ENCODE assay signal across 20 cellular contexts in the genomic region with DNA sequence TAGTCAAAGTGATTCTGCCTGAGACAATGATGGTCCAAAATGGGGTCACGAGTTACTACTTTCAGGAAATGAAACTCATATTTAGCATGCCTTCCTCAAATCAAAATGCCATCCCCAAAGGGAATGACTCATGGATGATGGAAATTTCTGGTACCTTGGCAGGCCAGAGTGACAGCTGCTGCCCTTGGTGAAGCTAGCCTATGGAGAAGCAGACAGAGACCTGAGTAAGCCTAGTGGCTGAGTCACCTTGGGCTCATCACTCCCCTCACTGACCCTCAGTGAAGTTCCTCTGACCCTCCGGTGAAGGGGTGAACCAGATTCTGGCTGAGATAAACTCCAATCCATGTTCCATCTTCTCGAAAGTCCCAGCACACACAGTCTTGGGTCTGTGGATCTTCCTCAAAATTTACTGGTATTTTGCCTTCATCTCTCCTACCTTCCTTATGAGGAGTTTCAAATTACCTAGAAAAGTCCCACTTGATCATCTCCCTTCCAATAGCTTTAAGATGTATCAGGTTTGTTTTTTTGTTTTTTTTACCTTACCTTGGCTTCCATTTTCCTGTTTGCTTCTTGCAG. TPM values are rescaled to one million over a fixed set of nuclear protein-coding genes. Genes with fewer than 3 reads are reported as not detected.
DNase-seq lines count a peak whose midpoint lies in the region; ATAC-seq and TF ChIP-seq lines count a peak whose summit lies in the region.
"Had no signal": no experiment of that assay in that cellular context is flagged by ENCODE, and none has a peak within 500 bp of the region (broad histone marks: within the 10 kb centered on the region; RNA-seq: fewer than 3 reads in every experiment).

No MANE protein-coding gene starts in this region.

- H3K27me3 Mint-ChIP-seq in CD14-positive monocyte (ENCODE audit: low read depth in 3 of 3), result peaks cover 0 to 3% (median 1%) of the 10 kb centered on the region in 3 donors
- H3K27me3 Mint-ChIP-seq in activated T-helper 17 cell treated with anti-CD3 and anti-CD28 coated beads, Interleukin-2, amount 50 U/mL, for 72 hours, result peaks cover 6% of the 10 kb centered on the region
- H3K27me3 Mint-ChIP-seq in naive thymus-derived CD4-positive, alpha-beta T cell, result peaks cover 6 to 28% (median 16%) of the 10 kb centered on the region in 5 donors

- no peak overlapping the region for H3K27ac ChIP-seq in naive thymus-derived CD4-positive, alpha-beta T cell (ENCODE audit: low read depth, low read length)
- H3K27ac ChIP-seq: RWPE1 had no signal

- TF ChIP-seq CTCF in CD14-positive monocyte (IDR thresholded peaks at IDR 0.05), result no peak

- no peaks in the 10 kb centered on the region for H3K36me3 ChIP-seq in naive thymus-derived CD4-positive, alpha-beta T cell (ENCODE audit: control insufficient read depth in 2 of 3, insufficient read depth in 3 of 3, low read length in 3 of 3)

- no peaks in the 10 kb centered on the region for H3K36me3 Mint-ChIP-seq in CD14-positive monocyte
- no peaks in the 10 kb centered on the region for H3K36me3 Mint-ChIP-seq in activated T-helper 17 cell treated with anti-CD3 and anti-CD28 coated beads, Interleukin-2, amount 50 U/mL, for 72 hours (ENCODE audit: low read depth)
- peaks cover 0 to under 1% (median 0%) of the 10 kb centered on the region in 5 donors for H3K36me3 Mint-ChIP-seq in naive thymus-derived CD4-positive, alpha-beta T cell

- no peak overlapping the region for H3K4me3 ChIP-seq in naive thymus-derived CD4-positive, alpha-beta T cell (ENCODE audit: low read length)

- intact Hi-C loops in CD14-positive monocyte (cut with micrococcal nuclease), result no loop called here
- intact Hi-C loops in naive thymus-derived CD4-positive, alpha-beta T cell (cut with micrococcal nuclease), result no loop called here

- H3K9me3 ChIP-seq in naive thymus-derived CD4-positive, alpha-beta T cell (ENCODE audit: control insufficient read depth in 2 of 3, low read length in 3 of 3), result no peaks in the 10 kb centered on the region

- peaks cover 28% of the 10 kb centered on the region for H3K4me1 Mint-ChIP-seq in CD14-positive monocyte
- no peaks in the 10 kb centered on the region for H3K4me1 Mint-ChIP-seq in activated T-helper 17 cell treated with anti-CD3 and anti-CD28 coated beads, Interleukin-2, amount 50 U/mL, for 72 hours
- H3K4me1 Mint-ChIP-seq in naive thymus-derived CD4-positive, alpha-beta T cell, result peaks cover 0 to 3% (median 0%) of the 10 kb centered on the region in 7 donors

- H3K4me3 Mint-ChIP-seq in CD14-positive monocyte, result no peak overlapping the region
- H3K4me3 Mint-ChIP-seq in activated T-helper 17 cell treated with anti-CD3 and anti-CD28 coated beads, Interleukin-2, amount 50 U/mL, for 72 hours, result no peak overlapping the region
- no peak overlapping the region for H3K4me3 Mint-ChIP-seq in naive thymus-derived CD4-positive, alpha-beta T cell

- peak; percentile 28 for ATAC-seq in activated T-helper 17 cell treated with anti-CD3 and anti-CD28 coated beads, Interleukin-2, amount 50 U/mL, for 72 hours (replicated peaks)
- ATAC-seq in naive thymus-derived CD4-positive, alpha-beta T cell, result peak; percentile 40
- no peak for ATAC-seq in HG03108 (IDR thresholded peaks at IDR 0.05; ENCODE audit: unreplicated experiment)
- ATAC-seq: SK-N-SH treated with all-trans-retinoic acid at 6 μM for 48 hours had no signal

- no peaks in the 10 kb centered on the region for H3K27me3 ChIP-seq in naive thymus-derived CD4-positive, alpha-beta T cell (ENCODE audit: control insufficient read depth in 2 of 2, insufficient read depth in 2 of 2, low read length in 2 of 2)

- H3K9me3 Mint-ChIP-seq in CD14-positive monocyte, result peaks cover 7 to 15% (median 12%) of the 10 kb centered on the region in 7 donors
- H3K9me3 Mint-ChIP-seq in activated T-helper 17 cell treated with anti-CD3 and anti-CD28 coated beads, Interleukin-2, amount 50 U/mL, for 72 hours, result no peaks in the 10 kb centered on the region
- peaks cover 0 to 3% (median 0%) of the 10 kb centered on the region in 11 donors for H3K9me3 Mint-ChIP-seq in naive thymus-derived CD4-positive, alpha-beta T cell

- CTCF ChIA-PET in naive thymus-derived CD4-positive, alpha-beta T cell (lab: Charles Lee), result no interaction called here

- DNase-seq in CD14-positive monocyte (ENCODE audit: low spot score) (peak; percentile 55), LHCN-M2 (ENCODE audit: low read depth) (peak; percentile 80), C1 segment of cervical spinal cord (lab: John Stamatoyannopoulos, UW) (no peak), NCI-H1048 (lab: John Stamatoyannopoulos, UW) (no peak), retina (no peak)
- no peak for DNase-seq in naive thymus-derived CD4-positive, alpha-beta T cell
- DNase-seq: DMS79 treated with DMSO at 0.1 percent for 48 hours; H7; MM.1S; NCI-H1105; NCI-H2081; NCI-H510A; NCI-H748 treated with DMSO at 0.1 percent for 48 hours; NK-92 treated with Interleukin-12 subunit alpha and Interleukin-12 subunit beta, amount 100 ng/mL, for 24 hours; OCI-M1; SIG-M5 had no signal

- H3K27ac Mint-ChIP-seq in CD14-positive monocyte, result no peak overlapping the region
- no peak overlapping the region for H3K27ac Mint-ChIP-seq in activated T-helper 17 cell treated with anti-CD3 and anti-CD28 coated beads, Interleukin-2, amount 50 U/mL, for 72 hours
- no peak overlapping the region for H3K27ac Mint-ChIP-seq in naive thymus-derived CD4-positive, alpha-beta T cell

- POLR2A ChIA-PET in naive thymus-derived CD4-positive, alpha-beta T cell (lab: Charles Lee), result no interaction called here

- H3K4me1 ChIP-seq in naive thymus-derived CD4-positive, alpha-beta T cell (ENCODE audit: control insufficient read depth in 2 of 2, insufficient read depth in 2 of 2, low read length in 2 of 2), result no peaks in the 10 kb centered on the region

RNA-seq across cellular contexts. Expression of gene ABHD17C, which starts 54.5 kb away (rescaled TPM):
- under 1 TPM; 0.48 to 0.68 TPM for polyA plus RNA-seq in CD14-positive monocyte
- 2.0 and 3.4 TPM in 2 replicates for total RNA-seq in LHCN-M2 (2014; rRNA removed)
- 7.8 TPM for polyA plus RNA-seq in LHCN-M2 (2012)
- total RNA-seq in activated T-helper 17 cell treated with anti-CD3 and anti-CD28 coated beads, Interleukin-2, amount 50 U/mL, for 72 hours, result 1 to 10 TPM; 6.2 to 6.4 TPM
- 1 to 10 TPM; 1.3 to 2.8 (median 1.9) TPM for total RNA-seq in naive thymus-derived CD4-positive, alpha-beta T cell
- polyA plus RNA-seq in naive thymus-derived CD4-positive, alpha-beta T cell, result under 1 TPM; 0.26 to 0.79 TPM

Comparison
In these comparisons a context has a peak if more than half of its experiments do, and no peak if none do; other contexts are left out.
1. DNase-seq: peak in CD14-positive monocyte (single experiment) and LHCN-M2 (single experiment); none in naive thymus-derived CD4-positive, alpha-beta T cell (0 of 9), C1 segment of cervical spinal cord (0 of 14), NCI-H1048 (single experiment) and retina (single experiment).